ENCODE assay signal across 8 cellular contexts in the genomic region with DNA sequence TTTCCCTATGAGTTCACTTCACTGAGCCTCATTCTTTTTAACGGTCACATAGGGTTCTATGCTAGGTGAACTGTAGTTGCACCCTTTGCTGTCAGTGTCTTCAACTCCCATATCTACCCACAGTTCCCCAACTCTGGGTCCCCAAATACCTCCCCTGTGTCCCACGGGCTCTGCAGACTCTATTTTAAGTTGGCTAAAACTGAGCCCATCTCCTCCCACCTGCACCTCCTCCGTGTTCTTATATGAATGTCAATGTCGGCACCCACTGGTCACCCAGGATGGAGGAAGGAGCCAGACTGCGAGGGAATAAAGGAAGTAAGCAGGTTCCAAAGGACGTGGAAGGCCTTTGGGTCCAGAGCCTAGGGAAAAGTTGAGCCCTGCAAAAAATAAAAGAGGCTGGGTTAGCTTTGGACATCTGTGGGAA. TPM values are rescaled to one million over a fixed set of nuclear protein-coding genes. Genes with fewer than 3 reads are reported as not detected.
A peak's percentile ranks its signal among the peaks of the same experiment; 100 is the strongest.
DNase-seq lines count a peak whose midpoint lies in the region; ATAC-seq and TF ChIP-seq lines count a peak whose summit lies in the region.

No MANE protein-coding gene starts in this region.

- H3K36me3 ChIP-seq in mucosa of rectum (ENCODE audit: control insufficient read depth in 2 of 2, insufficient read depth in 2 of 2, low read length in 2 of 2): peaks cover 7 to 16% of the 10 kb centered on the region in 2 donors
- H3K36me3 ChIP-seq in vagina: peaks cover 0 to 22% of the 10 kb centered on the region in 2 donors

- H3K27ac Mint-ChIP-seq in stimulated activated naive CD8-positive, alpha-beta T cell treated with anti-CD3 and anti-CD28 coated beads, Interleukin-15, Interleukin-2, amounts not matched to agents 100 ng/mL and 50 ng/mL, for 24 hours: peak overlapping the region; percentile 67
- peak overlapping the region; percentile 74 to 91 (median 77) for H3K27ac Mint-ChIP-seq in brain

- H3K9ac ChIP-seq in mucosa of rectum (ENCODE audit: low read depth in 1 of 2, low read length in 2 of 2): peak overlapping the region; percentile 52 to 56

- H3K27me3 ChIP-seq in mucosa of rectum (ENCODE audit: control insufficient read depth in 2 of 2, insufficient read depth in 2 of 2, low read length in 2 of 2) (no peaks in the 10 kb centered on the region), vagina (no peaks in the 10 kb centered on the region)

- ATAC-seq in stimulated activated naive CD8-positive, alpha-beta T cell treated with anti-CD3 and anti-CD28 coated beads, Interleukin-15, Interleukin-2, amounts not matched to agents 100 U/mL and 50 U/mL, for 24 hours: no peak
- ATAC-seq in HG02588 (IDR thresholded peaks at IDR 0.05; ENCODE audit: unreplicated experiment): no peak

- no peaks in the 10 kb centered on the region for H3K27me3 Mint-ChIP-seq in stimulated activated naive CD8-positive, alpha-beta T cell treated with anti-CD3 and anti-CD28 coated beads, Interleukin-15, Interleukin-2, amounts not matched to agents 100 ng/mL and 50 ng/mL, for 24 hours
- peaks cover 7% of the 10 kb centered on the region for H3K27me3 Mint-ChIP-seq in brain

- no peak for TF ChIP-seq POLR2A in vagina (IDR thresholded peaks at IDR 0.05)

- H3K4me1 Mint-ChIP-seq in stimulated activated naive CD8-positive, alpha-beta T cell treated with anti-CD3 and anti-CD28 coated beads, Interleukin-15, Interleukin-2, amounts not matched to agents 100 ng/mL and 50 ng/mL, for 24 hours (ENCODE audit: low read depth): peaks cover 18% of the 10 kb centered on the region
- peaks cover 34% of the 10 kb centered on the region for H3K4me1 Mint-ChIP-seq in brain

- TF ChIP-seq CTCF in brain (conservative IDR thresholded peaks at IDR 0.05) (no peak), vagina (IDR thresholded peaks at IDR 0.05) (no peak)

- no peaks in the 10 kb centered on the region for H3K9me3 Mint-ChIP-seq in stimulated activated naive CD8-positive, alpha-beta T cell treated with anti-CD3 and anti-CD28 coated beads, Interleukin-15, Interleukin-2, amounts not matched to agents 100 ng/mL and 50 ng/mL, for 24 hours
- no peaks in the 10 kb centered on the region for H3K9me3 Mint-ChIP-seq in brain

- DNase-seq in stimulated activated naive CD8-positive, alpha-beta T cell treated with anti-CD3 and anti-CD28 coated beads, Interleukin-15, Interleukin-2, amounts not matched to agents 100 U/mL and 50 U/mL, for 24 hours: no peak
- DNase-seq in vagina (ENCODE audit: extremely low spot score in 2 of 2) (no peak), NOMO-1 treated with DMSO at 0.1 percent for 48 hours (lab: John Stamatoyannopoulos, UW; ENCODE audit: unreplicated experiment) (no peak), iPS-NIHi7 (ENCODE audit: extremely low spot score) (no peak)

- H3K4me1 ChIP-seq in mucosa of rectum (ENCODE audit: control insufficient read depth in 2 of 2, insufficient read depth in 2 of 2, low read length in 2 of 2) (peaks cover 10 to 12% of the 10 kb centered on the region in 2 donors), vagina (peaks cover 32% of the 10 kb centered on the region)

- H3K4me3 Mint-ChIP-seq in stimulated activated naive CD8-positive, alpha-beta T cell treated with anti-CD3 and anti-CD28 coated beads, Interleukin-15, Interleukin-2, amounts not matched to agents 100 ng/mL and 50 ng/mL, for 24 hours: peak overlapping the region; percentile 92
- H3K4me3 Mint-ChIP-seq in brain: peak overlapping the region; percentile 84 to 96 (median 89)

- peak overlapping the region; percentile 52 to 77 for H3K27ac ChIP-seq in mucosa of rectum (ENCODE audit: low read depth in 2 of 2, low read length in 2 of 2)
- peak overlapping the region; percentile 60 for H3K27ac ChIP-seq in vagina

- H3K4me3 ChIP-seq in mucosa of rectum (ENCODE audit: low read length in 2 of 2): peak overlapping the region; percentile 84 to 87
- peak overlapping the region; percentile 97 to 99 for H3K4me3 ChIP-seq in vagina

- no peaks in the 10 kb centered on the region for H3K9me3 ChIP-seq in mucosa of rectum (ENCODE audit: control insufficient read depth in 2 of 2, low read length in 2 of 2)
- no peaks in the 10 kb centered on the region for H3K9me3 ChIP-seq in vagina

- H3K36me3 Mint-ChIP-seq in stimulated activated naive CD8-positive, alpha-beta T cell treated with anti-CD3 and anti-CD28 coated beads, Interleukin-15, Interleukin-2, amounts not matched to agents 100 ng/mL and 50 ng/mL, for 24 hours (ENCODE audit: low read depth): peaks cover 19% of the 10 kb centered on the region
- peaks cover 18% of the 10 kb centered on the region for H3K36me3 Mint-ChIP-seq in brain

- intact Hi-C loops in vagina (cut with DNase I): no loop called here

RNA-seq across cellular contexts. Expression of a gene that starts 0.8 kb away (rescaled TPM):
- 273 TPM for polyA plus RNA-seq in brain (ENCODE audit: insufficient read depth, low read depth, low replicate concordance)
- 73.4 TPM for total RNA-seq in vagina

RNA-seq across cellular contexts. Expression of a gene that starts 6.6 kb away (rescaled TPM):
- 841 TPM for polyA plus RNA-seq in brain (ENCODE audit: insufficient read depth, low read depth, low replicate concordance)
- total RNA-seq in vagina: 269 TPM

RNA-seq across cellular contexts. Expression of a gene that starts 15.4 kb away (rescaled TPM):
- polyA plus RNA-seq in brain (ENCODE audit: insufficient read depth, low read depth, low replicate concordance): 15.3 TPM
- 39.8 TPM for total RNA-seq in vagina
